ENCODE assay signal across 12 cellular contexts in the genomic region with DNA sequence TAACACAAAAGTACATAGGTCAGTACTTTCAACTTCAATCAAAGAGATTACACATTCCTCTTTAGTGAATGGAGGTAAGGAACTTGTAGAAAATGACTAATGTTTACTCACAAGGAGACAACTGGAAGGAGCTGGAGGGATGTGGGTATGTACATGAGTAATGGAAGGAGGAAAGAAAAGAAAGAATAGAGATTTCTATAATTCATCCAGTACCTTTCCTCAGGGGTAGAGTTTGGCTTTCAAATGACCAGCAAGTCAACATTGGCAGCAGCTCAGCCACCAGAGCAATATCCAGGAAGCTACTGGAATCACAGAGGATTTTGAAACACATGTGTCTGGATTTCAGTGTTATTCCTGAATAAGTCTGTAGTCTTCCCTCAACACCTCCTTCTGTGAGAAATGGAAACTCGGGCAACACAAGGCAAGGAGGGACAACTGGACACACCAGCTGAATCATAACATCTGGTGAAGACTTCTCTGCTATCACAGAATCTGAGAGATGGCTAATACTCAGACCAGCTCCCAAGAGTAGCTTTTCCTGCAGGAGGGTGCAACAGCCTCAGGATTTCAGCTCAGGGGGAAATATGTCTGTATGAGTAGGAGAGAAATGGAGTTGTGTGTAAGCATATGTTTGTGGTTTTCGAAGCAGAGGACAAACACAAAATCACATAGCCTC.
DNase-seq lines count a peak whose midpoint lies in the region; ATAC-seq, FAIRE-seq and TF ChIP-seq lines count a peak whose summit lies in the region.
"Had no signal": no experiment of that assay in that cellular context is flagged by ENCODE, and none has a peak within 500 bp of the region (broad histone marks: within the 10 kb centered on the region; RNA-seq: fewer than 3 reads in every experiment).

No MANE protein-coding gene starts in this region.

- TF ChIP-seq CTCF in HFFc6 (IDR thresholded peaks at IDR 0.05) (no peak), astrocyte (IDR thresholded peaks at IDR 0.05; ENCODE audit: insufficient read depth, low read depth, low read length) (no peak), heart left ventricle (IDR thresholded peaks at IDR 0.05) (no peak)

- H3K4me1 Mint-ChIP-seq in HFFc6 (ENCODE audit: low read depth), result peaks cover 37% of the 10 kb centered on the region
- H3K4me1 Mint-ChIP-seq in astrocyte (ENCODE audit: low read depth, unreplicated experiment), result peaks cover 23% of the 10 kb centered on the region
- H3K4me1 Mint-ChIP-seq: activated T-helper 17 cell treated with anti-CD3 and anti-CD28 coated beads, Interleukin-2, amount 50 U/mL, for 72 hours; stimulated activated effector memory CD8-positive, alpha-beta T cell treated with anti-CD3 and anti-CD28 coated beads, Interleukin-12 subunit alpha, Interleukin-12 subunit beta, amount 100 ng/mL, for 72 hours had no signal

- H3K9me3 Mint-ChIP-seq in HFFc6 (no peaks in the 10 kb centered on the region), astrocyte (ENCODE audit: unreplicated experiment) (peaks cover 2% of the 10 kb centered on the region)
- H3K9me3 Mint-ChIP-seq: stimulated activated effector memory CD8-positive, alpha-beta T cell treated with anti-CD3 and anti-CD28 coated beads, Interleukin-12 subunit alpha, Interleukin-12 subunit beta, amount 100 ng/mL, for 72 hours had no signal

- intact Hi-C loops in heart left ventricle (cut with DNase I), result no loop called here

- H2AFZ ChIP-seq in astrocyte (ENCODE audit: low read depth, low read length), result no peak overlapping the region

- H3K36me3 ChIP-seq in astrocyte (ENCODE audit: insufficient read depth, low read length) (no peaks in the 10 kb centered on the region), heart left ventricle (no peaks in the 10 kb centered on the region), stomach smooth muscle (ENCODE audit: control insufficient read depth in 2 of 2, insufficient read depth in 2 of 2, low read length in 2 of 2) (no peaks in the 10 kb centered on the region)
- H3K36me3 ChIP-seq: SJCRH30 had no signal

- H4K20me1 ChIP-seq in astrocyte (ENCODE audit: insufficient read depth, low read length), result no peaks in the 10 kb centered on the region

- H3K4me3 ChIP-seq in astrocyte (ENCODE audit: insufficient read depth, low read depth, low read length) (peak overlapping the region; percentile 11), heart left ventricle (no peak overlapping the region), stomach smooth muscle (ENCODE audit: low read length in 2 of 2) (no peak overlapping the region)
- H3K4me3 ChIP-seq: coronary artery, SJCRH30 had no signal

- H3K4me3 Mint-ChIP-seq in HFFc6, result peak overlapping the region; percentile 64
- H3K4me3 Mint-ChIP-seq in astrocyte (ENCODE audit: unreplicated experiment), result no peak overlapping the region
- H3K4me3 Mint-ChIP-seq: activated T-helper 17 cell treated with anti-CD3 and anti-CD28 coated beads, Interleukin-2, amount 50 U/mL, for 72 hours; stimulated activated effector memory CD8-positive, alpha-beta T cell treated with anti-CD3 and anti-CD28 coated beads, Interleukin-12 subunit alpha, Interleukin-12 subunit beta, amount 100 ng/mL, for 72 hours had no signal

- H3K27me3 ChIP-seq in astrocyte (ENCODE audit: insufficient read depth, low read length) (no peaks in the 10 kb centered on the region), heart left ventricle (no peaks in the 10 kb centered on the region), stomach smooth muscle (ENCODE audit: control insufficient read depth in 1 of 2, insufficient read depth in 2 of 2, low read length in 2 of 2) (peaks cover 0 to 2% of the 10 kb centered on the region in 2 donors)
- H3K27me3 ChIP-seq: SJCRH30 had no signal

- peak overlapping the region; percentile 67 for H3K4me2 ChIP-seq in astrocyte (ENCODE audit: low read length)

- WGBS in heart left ventricle, 4 donors, result 57 to 66% (median 64%) methylated on average over 2 of the region's 2 CpGs

- H3K36me3 Mint-ChIP-seq in HFFc6 (ENCODE audit: low read depth) (no peaks in the 10 kb centered on the region), astrocyte (ENCODE audit: low read depth, unreplicated experiment) (no peaks in the 10 kb centered on the region)
- H3K36me3 Mint-ChIP-seq: stimulated activated effector memory CD8-positive, alpha-beta T cell treated with anti-CD3 and anti-CD28 coated beads, Interleukin-12 subunit alpha, Interleukin-12 subunit beta, amount 100 ng/mL, for 72 hours had no signal

- H3K27ac Mint-ChIP-seq in HFFc6 (peak overlapping the region; percentile 88), astrocyte (ENCODE audit: unreplicated experiment) (peak overlapping the region; percentile 50)
- H3K27ac Mint-ChIP-seq: activated T-helper 17 cell treated with anti-CD3 and anti-CD28 coated beads, Interleukin-2, amount 50 U/mL, for 72 hours; stimulated activated effector memory CD8-positive, alpha-beta T cell treated with anti-CD3 and anti-CD28 coated beads, Interleukin-12 subunit alpha, Interleukin-12 subunit beta, amount 100 ng/mL, for 72 hours had no signal

- peak; percentile 37 to 82 (median 58) for ATAC-seq in heart left ventricle
- ATAC-seq: activated T-helper 17 cell treated with anti-CD3 and anti-CD28 coated beads, Interleukin-2, amount 50 U/mL, for 72 hours had no signal

- DNase-seq in HFFc6, result peak; percentile 75
- DNase-seq in astrocyte (ENCODE audit: low read depth), result peak; percentile 85
- DNase-seq in heart left ventricle, result no peak
- DNase-seq in GM19238 (ENCODE audit: insufficient read length, low spot score), result no peak
- no peak for DNase-seq in DMS79 treated with DMSO at 0.1 percent for 48 hours (lab: John Stamatoyannopoulos, UW)
- no peak for DNase-seq in T1000 (lab: John Stamatoyannopoulos, UW)
- DNase-seq: activated CD4-positive, CD25-positive, alpha-beta regulatory T cell treated with anti-CD3 and anti-CD28 coated beads, Interleukin-2, amount 50 U/mL, for 72 hours had no signal

- peak overlapping the region; percentile 82 for H3K27ac ChIP-seq in astrocyte (ENCODE audit: low read depth, low read length)
- H3K27ac ChIP-seq in heart left ventricle, result peak overlapping the region in 2 of 12 donors; percentile 2 to 40
- peak overlapping the region; percentile 37 for H3K27ac ChIP-seq in stomach smooth muscle (ENCODE audit: low read length)
- H3K27ac ChIP-seq: SJCRH30 had no signal

- H3K9ac ChIP-seq in astrocyte (ENCODE audit: low read length), result peak overlapping the region; percentile 57
- H3K9ac ChIP-seq in stomach smooth muscle (ENCODE audit: low read length in 2 of 2), result no peak overlapping the region

- peaks cover 21% of the 10 kb centered on the region for H3K4me1 ChIP-seq in astrocyte (ENCODE audit: insufficient read depth, low read length)
- H3K4me1 ChIP-seq in heart left ventricle, result peaks cover 0 to 5% (median 0%) of the 10 kb centered on the region in 12 donors
- peaks cover 7% of the 10 kb centered on the region for H3K4me1 ChIP-seq in stomach smooth muscle (ENCODE audit: control insufficient read depth, insufficient read depth, low read length)
- H3K4me1 ChIP-seq: SJCRH30 had no signal

- H3K79me2 ChIP-seq in astrocyte (ENCODE audit: insufficient read depth, low read length), result no peaks in the 10 kb centered on the region

- H3K9me3 ChIP-seq in astrocyte (ENCODE audit: insufficient read depth, low read depth, low read length), result no peaks in the 10 kb centered on the region
- no peaks in the 10 kb centered on the region for H3K9me3 ChIP-seq in heart left ventricle
- H3K9me3 ChIP-seq in stomach smooth muscle (ENCODE audit: control insufficient read depth in 2 of 2, low read length in 2 of 2), result no peaks in the 10 kb centered on the region
- H3K9me3 ChIP-seq: SJCRH30 had no signal

- no peak for TF ChIP-seq POLR2A in heart left ventricle (IDR thresholded peaks at IDR 0.05)

- FAIRE-seq in astrocyte (lab: Jason Lieb, UNC), result peak; percentile 60

- H3K27me3 Mint-ChIP-seq in HFFc6 (ENCODE audit: insufficient read depth) (no peaks in the 10 kb centered on the region; the same call in 1 of the 2 replicates), astrocyte (ENCODE audit: low read depth, unreplicated experiment) (no peaks in the 10 kb centered on the region)

Comparison
In these comparisons a context has a peak if more than half of its experiments do, and no peak if none do; other contexts are left out.
1. DNase-seq: peak in HFFc6 (single experiment) and astrocyte (single experiment); none in heart left ventricle (0 of 5), GM19238 (single experiment), DMS79 treated with DMSO at 0.1 percent for 48 hours (single experiment) and T1000 (single experiment).